ENCODE assay signal across 8 cellular contexts in genomic region chr13:27270594-27271520, GRCh38. TPM values are rescaled to one million over a fixed set of nuclear protein-coding genes. Genes with fewer than 3 reads are reported as not detected.
A peak's percentile ranks its signal among the peaks of the same experiment; 100 is the strongest.
DNase-seq lines count a peak whose midpoint lies in the region; ATAC-seq and TF ChIP-seq lines count a peak whose summit lies in the region.

Gene RASL11A, plus strand, starts transcription at chr13:27270830. Its CDS starts 115 bp downstream, at chr13:27270945.

- H4K8ac ChIP-seq in neuronal stem cell (ENCODE audit: low read depth, low read length): no peak within 1 kb of the TSS

- no peak within 1 kb of the TSS for H3K14ac ChIP-seq in neuronal stem cell (ENCODE audit: low read length)

- H3K36me3 ChIP-seq in DOHH2 (ENCODE audit: control insufficient read depth, low read length): peaks cover 6% of the 10 kb centered on the region; the same call in 1 of the 2 replicates
- no peaks in the 10 kb centered on the region for H3K36me3 ChIP-seq in HUES6 (ENCODE audit: control insufficient read depth, insufficient read depth, low read length)
- H3K36me3 ChIP-seq in neuronal stem cell (replicated peaks in 1 of 2; ENCODE audit: control insufficient read depth in 2 of 2, insufficient read depth in 2 of 2, low read length in 2 of 2): no peaks in the 10 kb centered on the region

- H3K4me3 ChIP-seq in DOHH2 (ENCODE audit: low read length) (peak within 1 kb of the TSS; percentile 83), HUES6 (ENCODE audit: low read depth, low read length) (peak within 1 kb of the TSS; percentile 84), neuronal stem cell (ENCODE audit: low read length in 2 of 2) (peak within 1 kb of the TSS; percentile 68 to 88)

- H3K36me3 Mint-ChIP-seq in activated naive CD4-positive, alpha-beta T cell treated with anti-CD3 and anti-CD28 coated beads for 36 hours (ENCODE audit: low read depth): no peaks in the 10 kb centered on the region

- peaks cover 8% of the 10 kb centered on the region for H3K4me1 Mint-ChIP-seq in activated naive CD4-positive, alpha-beta T cell treated with anti-CD3 and anti-CD28 coated beads for 36 hours (ENCODE audit: low read depth)

- H2AK5ac ChIP-seq in neuronal stem cell (ENCODE audit: low read depth, low read length): peak within 1 kb of the TSS; percentile 47

- H3K18ac ChIP-seq in neuronal stem cell (ENCODE audit: low read length): peak within 1 kb of the TSS; percentile 98

- peak; percentile 89 for ATAC-seq in GM21390 (IDR thresholded peaks at IDR 0.05; ENCODE audit: unreplicated experiment)

- peaks cover 8% of the 10 kb centered on the region for H3F3A ChIP-seq in DOHH2 (ENCODE audit: control insufficient read depth, insufficient read depth)

- H3K23ac ChIP-seq in neuronal stem cell (ENCODE audit: low read depth, low read length, poor library complexity): peak within 1 kb of the TSS; percentile 32

- peak within 1 kb of the TSS; percentile 74 for H3K9ac ChIP-seq in HUES6 (ENCODE audit: low read length)
- peak within 1 kb of the TSS; percentile 90 for H3K9ac ChIP-seq in neuronal stem cell (ENCODE audit: low read depth, low read length, poor library complexity)

- CTCF ChIA-PET in activated naive CD4-positive, alpha-beta T cell treated with anti-CD3 and anti-CD28 coated beads for 36 hours (lab: Charles Lee): interaction anchor here (0.6 to 2.7 kb wide), 18 partner anchors 10 to 285 kb away, joined by 3 to 11 read pairs (median 3); no protein-coding TSS in a partner anchor

- WGBS in neuronal stem cell (ENCODE audit: extremely low coverage in 2 of 2, insufficient read length in 2 of 2, insufficient replicate concordance in 1 of 2), 2 donors: no CpG with 5 or more reads among the region's 99 CpGs

- H3K9me3 Mint-ChIP-seq in activated naive CD4-positive, alpha-beta T cell treated with anti-CD3 and anti-CD28 coated beads for 36 hours: no peaks in the 10 kb centered on the region

- no peak within 1 kb of the TSS for H2BK15ac ChIP-seq in neuronal stem cell (ENCODE audit: low read length)

- 0 out of 2 replicates have a peak, but pooled peaks cover 3% of the 10 kb centered on the region for H3K79me2 ChIP-seq in DOHH2 (ENCODE audit: control insufficient read depth, low read length)

- peak; percentile 65 for DNase-seq in activated naive CD4-positive, alpha-beta T cell treated with anti-CD3 and anti-CD28 coated beads for 36 hours
- DNase-seq in foreskin melanocyte (peak; percentile 56), neuronal stem cell (ENCODE audit: low spot score) (peak; percentile 83)

- H2BK5ac ChIP-seq in neuronal stem cell (ENCODE audit: low read length): no peak within 1 kb of the TSS

- no peak within 1 kb of the TSS for H3K4ac ChIP-seq in neuronal stem cell (ENCODE audit: low read length)

- H3K4me1 ChIP-seq in DOHH2 (ENCODE audit: control insufficient read depth, low read length): peaks cover 27% of the 10 kb centered on the region
- 0 out of 2 replicates have a peak, but pooled peaks cover 6% of the 10 kb centered on the region for H3K4me1 ChIP-seq in HUES6 (ENCODE audit: control insufficient read depth, insufficient read depth, low read length)
- H3K4me1 ChIP-seq in neuronal stem cell (ENCODE audit: control insufficient read depth in 2 of 2, insufficient read depth in 1 of 2, low read depth in 1 of 2, low read length in 2 of 2): peaks cover 0 to 2% of the 10 kb centered on the region in 2 donors

- no peak within 1 kb of the TSS for H2BK12ac ChIP-seq in neuronal stem cell (ENCODE audit: low read length)

- peak within 1 kb of the TSS; percentile 86 for H3K4me2 ChIP-seq in DOHH2 (ENCODE audit: low read length)
- peak within 1 kb of the TSS; percentile 97 for H3K4me2 ChIP-seq in neuronal stem cell (ENCODE audit: insufficient read depth, low read length, poor library complexity, severe bottlenecking)

- no peaks in the 10 kb centered on the region for H3K9me2 ChIP-seq in DOHH2 (replicated peaks; ENCODE audit: control insufficient read depth, low read length)

- H3K79me1 ChIP-seq in neuronal stem cell (ENCODE audit: low read depth, low read length): no peaks in the 10 kb centered on the region

- TF ChIP-seq CTCF in DOHH2 (IDR thresholded peaks at IDR 0.05; ENCODE audit: low read depth, low read length, poor library complexity, severe bottlenecking) (peak; percentile 95), subcutaneous adipose tissue (IDR thresholded peaks at IDR 0.05; ENCODE audit: low read depth) (no peak)

- 0 out of 2 replicates have a peak within 1 kb of the TSS, but pooled peaks have one; percentile 16 for H3K27ac ChIP-seq in DOHH2 (ENCODE audit: low read depth, low read length)
- no peak within 1 kb of the TSS for H3K27ac ChIP-seq in HUES6 (ENCODE audit: low read depth, low read length)
- peak within 1 kb of the TSS; percentile 66 for H3K27ac ChIP-seq in neuronal stem cell (replicated peaks; ENCODE audit: low read length)

- H4K20me1 ChIP-seq in DOHH2 (ENCODE audit: control insufficient read depth, insufficient read depth, low read depth, low read length): no peaks in the 10 kb centered on the region

- H2BK120ac ChIP-seq in neuronal stem cell (ENCODE audit: low read depth, low read length): no peak within 1 kb of the TSS

- H3K9me3 ChIP-seq in DOHH2 (ENCODE audit: control insufficient read depth, insufficient read depth, low read length) (no peaks in the 10 kb centered on the region), HUES6 (ENCODE audit: control insufficient read depth, insufficient read depth, low read depth, low read length) (no peaks in the 10 kb centered on the region), neuronal stem cell (replicated peaks in 1 of 2; ENCODE audit: control insufficient read depth in 2 of 2, insufficient read depth in 1 of 2, low read depth in 1 of 2, low read length in 2 of 2) (no peaks in the 10 kb centered on the region)

- H2AFZ ChIP-seq in neuronal stem cell (ENCODE audit: low read length): peak within 1 kb of the TSS; percentile 100

- peak within 1 kb of the TSS; percentile 83 for H3K4me3 Mint-ChIP-seq in activated naive CD4-positive, alpha-beta T cell treated with anti-CD3 and anti-CD28 coated beads for 36 hours

- no peaks in the 10 kb centered on the region for H3K27me3 ChIP-seq in DOHH2 (ENCODE audit: control insufficient read depth, low read length)
- peaks cover 46% of the 10 kb centered on the region for H3K27me3 ChIP-seq in HUES6 (ENCODE audit: control insufficient read depth, insufficient read depth, low read length)
- H3K27me3 ChIP-seq in neuronal stem cell (ENCODE audit: control insufficient read depth in 3 of 3, insufficient read depth in 3 of 3, low read depth in 1 of 3, low read length in 3 of 3): peaks cover 0 to 14% (median 6%) of the 10 kb centered on the region in 3 experiments

- H4K91ac ChIP-seq in neuronal stem cell (ENCODE audit: low read depth, low read length, poor library complexity): no peak within 1 kb of the TSS

- peaks cover 3% of the 10 kb centered on the region for H3K27me3 Mint-ChIP-seq in activated naive CD4-positive, alpha-beta T cell treated with anti-CD3 and anti-CD28 coated beads for 36 hours (ENCODE audit: low read depth)

- TF ChIP-seq POLR2A in Raji (IDR thresholded peaks at IDR 0.05; ENCODE audit: insufficient read depth, low read depth, low read length): peak; percentile 39; the same call in 1 of the 2 replicates

- intact Hi-C loops in activated naive CD4-positive, alpha-beta T cell treated with anti-CD3 and anti-CD28 coated beads for 36 hours (cut with micrococcal nuclease): loop anchor here (1.0 to 5.0 kb wide), 5 partner anchors 20 to 299 kb away; partner anchors contain the start of genes RPL21 and USP12

- H3K27ac Mint-ChIP-seq in activated naive CD4-positive, alpha-beta T cell treated with anti-CD3 and anti-CD28 coated beads for 36 hours: no peak within 1 kb of the TSS

RNA-seq across cellular contexts. Expression of gene RASL11A, which starts in this region (rescaled TPM):
- total RNA-seq in activated naive CD4-positive, alpha-beta T cell treated with anti-CD3 and anti-CD28 coated beads for 36 hours: 1 to 10 TPM; 1.5 to 1.6 TPM
- 0.33 TPM for polyA plus RNA-seq in neuronal stem cell (2013, experiment 1 of 2)
- 0.64 TPM for polyA plus RNA-seq in neuronal stem cell (2013, experiment 2 of 2)
- total RNA-seq in subcutaneous adipose tissue: 10 to 100 TPM; 20.7 to 80.2 (median 52.5) TPM

Comparison
In these comparisons a context has a peak if more than half of its experiments do, and no peak if none do; other contexts are left out.
1. RNA of gene RASL11A (total RNA-seq): 20.7 to 80.2 TPM in subcutaneous adipose tissue; 1.5 to 1.6 TPM in activated naive CD4-positive, alpha-beta T cell treated with anti-CD3 and anti-CD28 coated beads for 36 hours; every median in the first group is over 4 times any median in the second.
2. Peak in every context shown above with its lines, with median percentiles within 50 percentile points of each other: H3K4me3 ChIP-seq and DNase-seq.